In the genomic region with DNA sequence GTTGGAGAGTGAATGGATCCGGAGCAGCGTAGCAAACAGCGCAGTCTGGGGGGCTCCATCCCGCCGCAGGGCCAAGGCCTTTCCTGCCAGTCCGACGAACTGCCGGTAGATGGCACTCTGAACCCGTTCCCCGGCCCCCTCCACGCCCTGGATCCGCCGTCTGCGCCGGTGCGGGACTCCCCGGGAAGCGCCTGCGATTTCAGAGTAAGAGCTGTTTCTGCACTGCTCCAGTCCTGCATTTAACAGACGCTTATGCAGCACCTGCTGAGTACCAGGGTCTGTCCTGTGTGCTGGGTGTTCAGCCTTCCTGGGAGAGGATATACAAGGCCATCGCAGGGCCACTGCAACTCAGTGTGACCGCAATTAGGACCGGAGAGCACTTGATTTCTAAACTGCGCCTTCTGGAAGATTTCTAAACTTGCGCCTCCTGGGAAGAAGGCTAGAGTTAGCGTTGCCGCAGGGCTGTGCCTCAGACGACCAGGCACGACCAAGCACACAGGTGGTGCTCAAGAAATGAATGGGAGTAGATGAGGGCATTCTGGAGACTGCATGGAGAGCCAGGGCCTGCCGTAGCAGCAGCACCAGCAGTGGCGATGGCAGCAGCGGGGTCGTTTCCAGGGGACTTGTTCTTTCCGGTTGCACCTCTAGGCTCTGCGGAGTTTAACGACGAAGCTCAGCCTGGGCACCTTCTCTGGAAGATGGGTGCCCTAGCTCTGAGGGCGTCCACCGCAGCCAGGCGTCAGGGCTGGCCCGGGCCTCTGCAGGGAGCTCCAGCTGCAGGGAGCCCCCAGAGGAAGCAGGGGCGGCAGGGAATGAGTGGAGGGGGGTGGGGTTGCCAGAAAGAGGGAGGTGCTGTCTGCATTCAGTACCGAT, we compare ENCODE assay signal across 9 cellular contexts. TPM values are rescaled to one million over a fixed set of nuclear protein-coding genes. Genes with fewer than 3 reads are reported as not detected.
A peak's percentile ranks its signal among the peaks of the same experiment; 100 is the strongest.
DNase-seq lines count a peak whose midpoint lies in the region; ATAC-seq and TF ChIP-seq lines count a peak whose summit lies in the region.
"Had no signal": no experiment of that assay in that cellular context is flagged by ENCODE, and none has a peak within 500 bp of the region (broad histone marks: within the 10 kb centered on the region; RNA-seq: fewer than 3 reads in every experiment).

No MANE protein-coding gene starts in this region.

- TF ChIP-seq CTCF in cardiac fibroblast (IDR thresholded peaks at IDR 0.05; ENCODE audit: low read depth, low read length), result peak; percentile 93
- peak; percentile 89 for TF ChIP-seq CTCF in kidney epithelial cell (IDR thresholded peaks at IDR 0.05; ENCODE audit: insufficient read depth, low read length, poor library complexity, severe bottlenecking)

- H3K4me3 ChIP-seq in cardiac fibroblast (replicated peaks in 1 of 2; ENCODE audit: low read depth in 2 of 2, low read length in 2 of 2), result no peak overlapping the region
- H3K4me3 ChIP-seq in kidney epithelial cell (ENCODE audit: low read depth, low read length), result no peak overlapping the region

- no peaks in the 10 kb centered on the region for H3K36me3 ChIP-seq in kidney epithelial cell (ENCODE audit: control insufficient read depth, insufficient read depth, low read length)
- H3K36me3 ChIP-seq: neutrophil had no signal

- peak; percentile 68 for DNase-seq in GDM1 (lab: John Stamatoyannopoulos, UW)
- peak; percentile 70 for DNase-seq in NCI-H2107 (lab: John Stamatoyannopoulos, UW)
- DNase-seq in activated CD4-positive, CD25-positive, alpha-beta regulatory T cell (lab: John Stamatoyannopoulos, UW), result peak; percentile 13 to 35 (median 17)
- DNase-seq in cardiac fibroblast (ENCODE audit: low read depth in 2 of 2), result peak; percentile 73 to 77
- no peak for DNase-seq in kidney epithelial cell (ENCODE audit: low read depth)
- DNase-seq in stimulated activated CD4-positive, alpha-beta T cell treated with anti-CD3 and anti-CD28 coated beads, Interleukin-1b, Interleukin-23, amount 100 ng/mL, for 4 hours (ENCODE audit: low read depth in 2 of 2), result peak; percentile 37 to 67

- peaks cover 49% of the 10 kb centered on the region for H3K27me3 ChIP-seq in kidney epithelial cell (ENCODE audit: control insufficient read depth, insufficient read depth, low read length)

- peak; percentile 68 for ATAC-seq in HG02588 (IDR thresholded peaks at IDR 0.05; ENCODE audit: unreplicated experiment)
- ATAC-seq in HG03378 (IDR thresholded peaks at IDR 0.05; ENCODE audit: unreplicated experiment), result no peak

RNA-seq across cellular contexts. Expression of gene TIFAB, which starts 14.3 kb away (rescaled TPM):
- not detected in 2 replicates for total RNA-seq in kidney epithelial cell

RNA-seq across cellular contexts. Expression of gene DCANP1, which starts 19.3 kb away (rescaled TPM):
- total RNA-seq in kidney epithelial cell, result not detected in 2 replicates
